In genomic region chr7:44573464-44574285, GRCh38 we compare ENCODE assay signal across 1 cellular context.
A peak's percentile ranks its signal among the peaks of the same experiment; 100 is the strongest.
TF ChIP-seq lines count a peak whose summit lies in the region.

DDX56 (minus strand) TSS chr7:44573908; CDS start chr7:44573895, 13 bp downstream.

TF ChIP-seq in HepG2, 621 proteins besides CTCF, POLR2A, EP300 and RAD21 (continued from another document and continues in another):
- TF ChIP-seq ZNF687 (CRISPR knock-in tag; IDR thresholded peaks at IDR 0.05) (peak; percentile 100), ZNF703 (CRISPR knock-in tag; IDR thresholded peaks at IDR 0.05; ENCODE audit: borderline replicate concordance) (peak; percentile 91; the same call in 1 of the 2 replicates), ZSCAN31 (CRISPR knock-in tag; IDR thresholded peaks at IDR 0.05; ENCODE audit: low read depth) (peak; percentile 78), SOX13 (IDR thresholded peaks at IDR 0.05) (no peak), SOX13 (CRISPR knock-in tag; conservative IDR thresholded peaks at IDR 0.05 in 1 of 2, IDR thresholded peaks at IDR 0.05 in 1 of 2) (no peak; a peak in 1 of 4 replicates), ZNF569 (CRISPR knock-in tag; IDR thresholded peaks at IDR 0.05; ENCODE audit: borderline replicate concordance) (0 out of 2 replicates have a peak, but pooled peaks have one; percentile 83), NKX3-1 (CRISPR knock-in tag; IDR thresholded peaks at IDR 0.05) (peak; percentile 97), ZMYM3 (CRISPR knock-in tag; IDR thresholded peaks at IDR 0.05) (peak; percentile 25; the same call in 1 of the 2 replicates), ZNF446 (CRISPR knock-in tag; IDR thresholded peaks at IDR 0.05) (0 out of 2 replicates have a peak, but pooled peaks have one; percentile 62), ZNF646 (CRISPR knock-in tag; IDR thresholded peaks at IDR 0.05) (no peak), RBFOX2 (IDR thresholded peaks at IDR 0.05; ENCODE audit: low read depth, low read length) (peak; percentile 95), ZNF564 (CRISPR knock-in tag; IDR thresholded peaks at IDR 0.05) (peak; percentile 97), SCMH1 (CRISPR knock-in tag; IDR thresholded peaks at IDR 0.05; ENCODE audit: borderline replicate concordance) (no peak), ZNF282 (IDR thresholded peaks at IDR 0.05; ENCODE audit: partially characterized antibody) (no peak), ZBTB10 (CRISPR knock-in tag; IDR thresholded peaks at IDR 0.05; ENCODE audit: borderline replicate concordance) (peak; percentile 85), PHF8 (CRISPR knock-in tag; IDR thresholded peaks at IDR 0.05) (peak; percentile 93), ZNF766 (CRISPR knock-in tag; IDR thresholded peaks at IDR 0.05; ENCODE audit: borderline replicate concordance) (peak; percentile 96), NCOA2 (CRISPR knock-in tag; IDR thresholded peaks at IDR 0.05) (peak; percentile 62; the same call in 1 of the 2 replicates), IKZF5 (CRISPR knock-in tag; IDR thresholded peaks at IDR 0.05) (peak; percentile 87), ZBTB44 (CRISPR knock-in tag; IDR thresholded peaks at IDR 0.05) (no peak), ZNF33B (CRISPR knock-in tag; IDR thresholded peaks at IDR 0.05) (peak; percentile 66; the same call in 1 of the 2 replicates), ZSCAN12 (CRISPR knock-in tag; IDR thresholded peaks at IDR 0.05) (peak; percentile 96; the same call in 1 of the 2 replicates), TERF1 (CRISPR knock-in tag; IDR thresholded peaks at IDR 0.05) (no peak), FOXA3 (CRISPR knock-in tag; IDR thresholded peaks at IDR 0.05) (peak; percentile 51), KAT2B (IDR thresholded peaks at IDR 0.05; ENCODE audit: borderline replicate concordance, low read depth, low read length) (no peak), GLI4 (CRISPR knock-in tag; IDR thresholded peaks at IDR 0.05; ENCODE audit: borderline replicate concordance) (peak; percentile 75; the same call in 1 of the 2 replicates), MXD1 (CRISPR knock-in tag; IDR thresholded peaks at IDR 0.05) (peak; percentile 96), ZNF414 (CRISPR knock-in tag; IDR thresholded peaks at IDR 0.05) (no peak), ZSCAN9 (CRISPR knock-in tag; IDR thresholded peaks at IDR 0.05; ENCODE audit: borderline replicate concordance) (peak; percentile 64; the same call in 1 of the 2 replicates), TEAD3 (CRISPR knock-in tag; optimal IDR thresholded peaks at IDR 0.05; ENCODE audit: borderline replicate concordance) (peak; percentile 74), ZNF747 (CRISPR knock-in tag; IDR thresholded peaks at IDR 0.05; ENCODE audit: borderline replicate concordance) (peak; percentile 80; the same call in 1 of the 2 replicates), ZFP91 (CRISPR knock-in tag; IDR thresholded peaks at IDR 0.05; ENCODE audit: borderline replicate concordance) (peak; percentile 83), FOXP1 (IDR thresholded peaks at IDR 0.05) (no peak), FOXP1 (CRISPR knock-in tag; IDR thresholded peaks at IDR 0.05) (no peak), MAFF (IDR thresholded peaks at IDR 0.05; ENCODE audit: low read depth, low read length) (no peak), HMGA1 (CRISPR knock-in tag; conservative IDR thresholded peaks at IDR 0.05) (no peak)
